ENCODE assay signal across 9 cellular contexts in the genomic region with DNA sequence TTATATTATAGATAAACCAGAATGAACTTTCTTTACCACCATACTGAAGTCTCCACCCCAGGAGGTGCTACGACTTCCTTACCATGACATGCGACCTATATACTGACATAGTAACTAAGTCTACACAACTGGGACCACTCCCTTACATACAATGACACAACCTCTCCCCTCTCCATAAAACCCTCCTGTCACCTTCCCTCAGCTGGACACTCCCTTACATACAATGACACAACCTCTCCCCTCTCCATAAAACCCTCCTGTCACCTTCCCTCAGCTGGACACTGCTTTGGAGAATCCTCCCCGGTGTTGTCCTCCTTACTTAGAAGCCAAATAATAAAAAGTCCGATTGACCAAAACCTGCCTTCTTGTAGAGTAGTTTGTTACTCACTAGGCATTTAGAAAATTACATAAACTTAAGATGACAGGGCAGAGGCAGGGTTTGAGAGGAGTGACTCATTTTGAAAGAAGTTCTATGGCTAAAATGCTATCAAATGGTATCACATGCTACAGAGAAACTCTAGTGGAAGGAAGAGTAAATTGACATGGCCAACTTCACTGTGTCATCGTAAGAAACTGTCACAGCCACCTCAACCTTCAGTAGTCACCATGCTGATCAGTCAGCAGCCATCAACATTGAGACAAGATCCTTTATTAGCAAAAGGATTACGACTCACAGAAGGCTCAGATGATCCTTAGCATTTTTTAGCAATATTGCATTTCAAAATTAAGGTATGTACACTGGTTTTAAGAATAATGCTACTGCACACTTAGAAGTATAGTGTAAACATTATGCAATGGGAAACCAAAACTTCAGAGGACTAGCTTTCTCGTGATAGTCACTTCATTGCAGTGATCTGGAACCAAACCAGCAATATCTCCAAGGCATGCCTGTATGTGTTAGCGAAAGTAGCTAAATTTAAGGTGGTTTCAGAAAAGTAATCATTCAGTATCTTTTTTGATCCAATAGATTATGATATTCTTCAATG. TPM values are rescaled to one million over a fixed set of nuclear protein-coding genes. Genes with fewer than 3 reads are reported as not detected.
DNase-seq lines count a peak whose midpoint lies in the region; ATAC-seq and TF ChIP-seq lines count a peak whose summit lies in the region.
"Had no signal": no experiment of that assay in that cellular context is flagged by ENCODE, and none has a peak within 500 bp of the region (broad histone marks: within the 10 kb centered on the region; RNA-seq: fewer than 3 reads in every experiment).

No MANE protein-coding gene starts in this region.

- DNase-seq in AG09309 (ENCODE audit: low read depth) (peak; percentile 32), IMR-90 (peak; percentile 88), fibroblast of gingiva (ENCODE audit: low read depth) (peak; percentile 36), LoVo (ENCODE audit: low spot score) (no peak), upper lobe of right lung (no peak), NAMALWA (ENCODE audit: low spot score) (no peak)

- no peak overlapping the region; the same call in 1 of the 2 replicates for H3K9ac ChIP-seq in IMR-90 (ENCODE audit: low read depth, low read length)

- peak overlapping the region; percentile 67; the same call in 1 of the 2 replicates for H3K27ac ChIP-seq in IMR-90 (ENCODE audit: insufficient read depth, low read length)
- H3K27ac ChIP-seq in upper lobe of right lung: no peak overlapping the region
- H3K27ac ChIP-seq: coronary artery had no signal

- peaks cover 9% of the 10 kb centered on the region; the same call in 1 of the 2 replicates for H4K20me1 ChIP-seq in IMR-90 (ENCODE audit: insufficient read depth, low read length)

- H4K8ac ChIP-seq in IMR-90 (ENCODE audit: low read depth in 2 of 2, low read length in 2 of 2): peak overlapping the region in 1 of 2 experiments; percentile 18; a peak in 1 of 4 replicates

- H3K4me1 ChIP-seq in IMR-90 (ENCODE audit: control insufficient read depth, insufficient read depth, low read length) (peaks cover 5% of the 10 kb centered on the region), upper lobe of right lung (no peaks in the 10 kb centered on the region)

- H2BK5ac ChIP-seq in IMR-90 (ENCODE audit: low read depth, low read length, poor library complexity, severe bottlenecking): peak overlapping the region; percentile 43

- H3K14ac ChIP-seq in IMR-90 (replicated peaks; ENCODE audit: low read depth, low read length): 0 out of 2 replicates have a peak overlapping the region, but pooled peaks have one; percentile 23

- peaks cover 46 to 48% of the 10 kb centered on the region in 2 experiments for H3K79me1 ChIP-seq in IMR-90 (ENCODE audit: low read depth in 1 of 2, low read length in 2 of 2)

- no peak for TF ChIP-seq RAD21 in IMR-90 (IDR thresholded peaks at IDR 0.05; ENCODE audit: low read length)

- H3K27me3 ChIP-seq in IMR-90 (ENCODE audit: control insufficient read depth, insufficient read depth, low read length) (no peaks in the 10 kb centered on the region), upper lobe of right lung (no peaks in the 10 kb centered on the region)

- TF ChIP-seq POLR2A in IMR-90 (IDR thresholded peaks at IDR 0.05; ENCODE audit: low read depth, low read length): no peak

- no peak overlapping the region for H2BK20ac ChIP-seq in IMR-90 (ENCODE audit: low read depth, low read length)

- H2BK120ac ChIP-seq in IMR-90 (ENCODE audit: low read depth, low read length): no peak overlapping the region

- CTCF ChIA-PET in IMR-90 (lab: Yijun Ruan, JAX): no interaction called here

- no peak overlapping the region for H2AK5ac ChIP-seq in IMR-90 (ENCODE audit: low read depth, low read length)

- 0 out of 3 replicates have a peak overlapping the region, but pooled peaks have one; percentile 7 for H2BK15ac ChIP-seq in IMR-90 (ENCODE audit: low read depth, low read length)

- H2AK9ac ChIP-seq in IMR-90 (replicated peaks; ENCODE audit: low read depth, low read length, poor library complexity): peak overlapping the region; percentile 22

- H3K23ac ChIP-seq in IMR-90 (ENCODE audit: low read depth, low read length): peak overlapping the region; percentile 57; the same call in 1 of the 2 replicates

- POLR2A ChIA-PET in IMR-90 (lab: Charles Lee; ENCODE audit: unreplicated experiment): no interaction called here

- H3K9me1 ChIP-seq in IMR-90 (ENCODE audit: insufficient read depth, low read length): peaks cover 7% of the 10 kb centered on the region

- H3K4ac ChIP-seq in IMR-90 (ENCODE audit: low read depth, low read length): peak overlapping the region; percentile 53

- TF ChIP-seq CTCF in AG09309 (IDR thresholded peaks at IDR 0.05; ENCODE audit: control insufficient read depth, insufficient read depth, low read depth, low read length, missing control alignments) (no peak), IMR-90 (conservative IDR thresholded peaks at IDR 0.05; ENCODE audit: low read depth, low read length) (no peak), upper lobe of right lung (IDR thresholded peaks at IDR 0.05) (no peak)

- BruUV-seq in IMR-90 (replicated peaks; lab: Mats Ljungman, UMichigan): no TSS peak

- no peak overlapping the region for H3K4me3 ChIP-seq in AG09309 (ENCODE audit: control insufficient read depth, low read depth, low read length)
- H3K4me3 ChIP-seq in IMR-90 (ENCODE audit: insufficient read depth, low read depth, low read length): no peak overlapping the region
- H3K4me3 ChIP-seq in upper lobe of right lung: no peak overlapping the region
- H3K4me3 ChIP-seq: coronary artery had no signal

- no peak overlapping the region for H3K56ac ChIP-seq in IMR-90 (ENCODE audit: extremely low read depth, insufficient read depth, low read length)

- ATAC-seq in GM19455 (IDR thresholded peaks at IDR 0.05; ENCODE audit: unreplicated experiment) (peak; percentile 80), IMR-90 (ENCODE audit: low read depth) (peak; percentile 91), upper lobe of right lung (no peak), HG03196 (IDR thresholded peaks at IDR 0.05; ENCODE audit: unreplicated experiment) (no peak)

- H3K18ac ChIP-seq in IMR-90 (ENCODE audit: low read depth, low read length): no peak overlapping the region

- intact Hi-C loops in IMR-90 (cut with micrococcal nuclease): no loop called here
- intact Hi-C loops in upper lobe of right lung (cut with DNase I): no loop called here

- in situ Hi-C loops in IMR-90 (cut with MboI; ENCODE audit: low sequenced_read_pairs): no loop called here

- no peak overlapping the region for H4K5ac ChIP-seq in IMR-90 (ENCODE audit: low read depth, low read length)

- dilution Hi-C loops in IMR-90 (cut with HindIII; ENCODE audit: low sequenced_read_pairs, unreplicated experiment): no loop called here

- peak overlapping the region; percentile 22; the same call in 1 of the 2 replicates for H4K91ac ChIP-seq in IMR-90 (ENCODE audit: insufficient read depth, low read depth, low read length)

- H3K4me2 ChIP-seq in IMR-90 (ENCODE audit: low read depth, low read length): peak overlapping the region; percentile 88

- H3K36me3 ChIP-seq in IMR-90 (ENCODE audit: control insufficient read depth, insufficient read depth, low read length) (peaks cover 26% of the 10 kb centered on the region), upper lobe of right lung (peaks cover 79% of the 10 kb centered on the region)

- H3K9me3 ChIP-seq in IMR-90 (ENCODE audit: control insufficient read depth, insufficient read depth, low read length): no peaks in the 10 kb centered on the region
- no peaks in the 10 kb centered on the region for H3K9me3 ChIP-seq in upper lobe of right lung

- H2AFZ ChIP-seq in IMR-90 (replicated peaks; ENCODE audit: low read length, poor library complexity): no peak overlapping the region

- 75% methylated on average over 2 of the region's 8 CpGs; no CpG with 5 or more reads in 1 of the 2 experiments for WGBS in IMR-90 (ENCODE audit: extremely low coverage in 2 of 2, insufficient read length in 1 of 2), 2 experiments

TF ChIP-seq in IMR-90, 13 proteins besides CTCF, POLR2A, EP300 and RAD21:
- TF ChIP-seq, protein P1, sequence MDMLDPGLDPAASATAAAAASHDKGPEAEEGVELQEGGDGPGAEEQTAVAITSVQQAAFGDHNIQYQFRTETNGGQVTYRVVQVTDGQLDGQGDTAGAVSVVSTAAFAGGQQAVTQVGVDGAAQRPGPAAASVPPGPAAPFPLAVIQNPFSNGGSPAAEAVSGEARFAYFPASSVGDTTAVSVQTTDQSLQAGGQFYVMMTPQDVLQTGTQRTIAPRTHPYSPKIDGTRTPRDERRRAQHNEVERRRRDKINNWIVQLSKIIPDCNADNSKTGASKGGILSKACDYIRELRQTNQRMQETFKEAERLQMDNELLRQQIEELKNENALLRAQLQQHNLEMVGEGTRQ (IDR thresholded peaks at IDR 0.05; ENCODE audit: low read depth, low read length): no peak
- TF ChIP-seq, protein P2, sequence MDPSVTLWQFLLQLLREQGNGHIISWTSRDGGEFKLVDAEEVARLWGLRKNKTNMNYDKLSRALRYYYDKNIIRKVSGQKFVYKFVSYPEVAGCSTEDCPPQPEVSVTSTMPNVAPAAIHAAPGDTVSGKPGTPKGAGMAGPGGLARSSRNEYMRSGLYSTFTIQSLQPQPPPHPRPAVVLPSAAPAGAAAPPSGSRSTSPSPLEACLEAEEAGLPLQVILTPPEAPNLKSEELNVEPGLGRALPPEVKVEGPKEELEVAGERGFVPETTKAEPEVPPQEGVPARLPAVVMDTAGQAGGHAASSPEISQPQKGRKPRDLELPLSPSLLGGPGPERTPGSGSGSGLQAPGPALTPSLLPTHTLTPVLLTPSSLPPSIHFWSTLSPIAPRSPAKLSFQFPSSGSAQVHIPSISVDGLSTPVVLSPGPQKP (IDR thresholded peaks at IDR 0.05; ENCODE audit: borderline replicate concordance, low read depth, low read length): no peak
- TF ChIP-seq CEBPB (IDR thresholded peaks at IDR 0.05; ENCODE audit: low read depth, low read length) (peak; percentile 48; the same call in 1 of the 2 replicates), MXI1 (IDR thresholded peaks at IDR 0.05; ENCODE audit: borderline replicate concordance, low read depth, low read length) (peak; percentile 29; the same call in 1 of the 2 replicates), RCOR1 (IDR thresholded peaks at IDR 0.05; ENCODE audit: insufficient replicate concordance, low read length) (no peak), BHLHE40 (IDR thresholded peaks at IDR 0.05; ENCODE audit: low read depth, low read length) (no peak), NFE2L2 (IDR thresholded peaks at IDR 0.05; ENCODE audit: low read depth, low read length) (0 out of 2 replicates have a peak, but pooled peaks have one; percentile 26), MAFK (IDR thresholded peaks at IDR 0.05; ENCODE audit: low read depth, low read length) (peak; percentile 20; the same call in 1 of the 2 replicates), SMC3 (IDR thresholded peaks at IDR 0.05; ENCODE audit: low read depth, low read length) (no peak), FOS (IDR thresholded peaks at IDR 0.05; ENCODE audit: low read depth, low read length) (peak; percentile 57)

RNA-seq across cellular contexts. Expression of a gene that starts 56.4 kb away (rescaled TPM):
- total RNA-seq in IMR-90 (2012; rRNA removed): 29.0 and 40.3 TPM in 2 replicates
- polyA plus RNA-seq in IMR-90 (2012; rRNA removed): 7.4 and 8.9 TPM in 2 replicates
- polyA plus RNA-seq in IMR-90 (2012; cell fraction: cytosol; rRNA removed): 0.85 and 1.5 TPM in 2 replicates
- polyA plus RNA-seq in IMR-90 (2012; cell fraction: nucleus; rRNA removed; ENCODE audit: low replicate concordance): 1.9 and 14.9 TPM in 2 replicates
- total RNA-seq in upper lobe of right lung: 28.8 TPM

Comparison
In these comparisons a context has a peak if more than half of its experiments do, and no peak if none do; other contexts are left out.
1. DNase-seq: peak in AG09309 (single experiment), IMR-90 (single experiment) and fibroblast of gingiva (single experiment); none in LoVo (single experiment), upper lobe of right lung (single experiment) and NAMALWA (single experiment).
2. ATAC-seq: peak in GM19455 (single experiment) and IMR-90 (single experiment); none in upper lobe of right lung (single experiment) and HG03196 (single experiment).